ENCODE assay signal across 1 cellular context in the genomic region with DNA sequence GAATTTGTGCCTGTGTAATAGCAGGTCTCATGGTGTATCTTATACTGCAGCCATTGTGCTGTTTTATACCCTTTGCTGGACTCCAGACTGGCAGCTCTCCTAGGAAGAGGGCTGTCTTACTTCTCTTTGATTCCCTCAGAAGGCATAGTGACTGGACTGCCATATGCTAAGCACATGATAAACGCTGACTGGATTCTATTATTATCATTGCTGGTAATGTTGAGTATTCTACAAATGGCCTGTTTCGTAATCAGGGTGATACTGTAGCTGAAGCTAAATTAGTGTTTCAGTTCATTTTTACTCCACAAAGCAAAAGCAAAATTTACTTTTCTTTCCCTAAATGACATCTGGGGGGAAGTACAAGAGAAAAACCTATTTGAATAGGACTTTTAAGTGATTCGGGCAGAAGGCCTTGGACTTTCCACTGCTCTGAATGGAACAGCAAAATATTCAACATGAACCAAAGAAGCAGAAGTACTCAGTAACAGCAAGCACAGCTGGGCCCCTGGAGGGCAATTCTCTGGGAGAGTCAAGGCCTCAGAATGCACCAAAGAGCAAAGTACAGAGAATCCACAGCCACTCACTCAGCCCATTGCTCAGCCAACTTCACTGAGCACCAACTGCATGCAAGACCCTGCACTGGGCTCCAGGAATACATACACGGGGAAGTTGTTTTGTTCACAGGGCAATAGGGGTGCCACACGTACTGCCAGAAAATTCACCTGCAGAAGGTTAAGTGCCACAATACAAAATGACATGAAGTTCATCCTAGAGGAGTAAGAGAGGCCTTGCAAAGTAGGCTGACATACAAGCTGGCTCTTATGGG.
A peak's percentile ranks its signal among the peaks of the same experiment; 100 is the strongest.
TF ChIP-seq lines count a peak whose summit lies in the region.

No MANE protein-coding gene starts in this region.

TF ChIP-seq in GM12878, 131 proteins besides CTCF, POLR2A, EP300 and RAD21 (continued from another document and continues in another):
- TF ChIP-seq, protein P1, sequence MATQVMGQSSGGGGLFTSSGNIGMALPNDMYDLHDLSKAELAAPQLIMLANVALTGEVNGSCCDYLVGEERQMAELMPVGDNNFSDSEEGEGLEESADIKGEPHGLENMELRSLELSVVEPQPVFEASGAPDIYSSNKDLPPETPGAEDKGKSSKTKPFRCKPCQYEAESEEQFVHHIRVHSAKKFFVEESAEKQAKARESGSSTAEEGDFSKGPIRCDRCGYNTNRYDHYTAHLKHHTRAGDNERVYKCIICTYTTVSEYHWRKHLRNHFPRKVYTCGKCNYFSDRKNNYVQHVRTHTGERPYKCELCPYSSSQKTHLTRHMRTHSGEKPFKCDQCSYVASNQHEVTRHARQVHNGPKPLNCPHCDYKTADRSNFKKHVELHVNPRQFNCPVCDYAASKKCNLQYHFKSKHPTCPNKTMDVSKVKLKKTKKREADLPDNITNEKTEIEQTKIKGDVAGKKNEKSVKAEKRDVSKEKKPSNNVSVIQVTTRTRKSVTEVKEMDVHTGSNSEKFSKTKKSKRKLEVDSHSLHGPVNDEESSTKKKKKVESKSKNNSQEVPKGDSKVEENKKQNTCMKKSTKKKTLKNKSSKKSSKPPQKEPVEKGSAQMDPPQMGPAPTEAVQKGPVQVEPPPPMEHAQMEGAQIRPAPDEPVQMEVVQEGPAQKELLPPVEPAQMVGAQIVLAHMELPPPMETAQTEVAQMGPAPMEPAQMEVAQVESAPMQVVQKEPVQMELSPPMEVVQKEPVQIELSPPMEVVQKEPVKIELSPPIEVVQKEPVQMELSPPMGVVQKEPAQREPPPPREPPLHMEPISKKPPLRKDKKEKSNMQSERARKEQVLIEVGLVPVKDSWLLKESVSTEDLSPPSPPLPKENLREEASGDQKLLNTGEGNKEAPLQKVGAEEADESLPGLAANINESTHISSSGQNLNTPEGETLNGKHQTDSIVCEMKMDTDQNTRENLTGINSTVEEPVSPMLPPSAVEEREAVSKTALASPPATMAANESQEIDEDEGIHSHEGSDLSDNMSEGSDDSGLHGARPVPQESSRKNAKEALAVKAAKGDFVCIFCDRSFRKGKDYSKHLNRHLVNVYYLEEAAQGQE (IDR thresholded peaks at IDR 0.05; ENCODE audit: low read depth, low read length) = no peak
- TF ChIP-seq WRNIP1 (IDR thresholded peaks at IDR 0.05; ENCODE audit: borderline replicate concordance, low read depth, low read length) (0 out of 2 replicates have a peak, but pooled peaks have one; percentile 58), KLF5 (IDR thresholded peaks at IDR 0.05; ENCODE audit: partially characterized antibody) (peak; percentile 58), CEBPB (IDR thresholded peaks at IDR 0.05; ENCODE audit: borderline replicate concordance in 1 of 2, low read depth in 2 of 2, low read length in 2 of 2) (peak in 1 of 2 experiments; percentile 85; a peak in 1 of 4 replicates), PAX5 (IDR thresholded peaks at IDR 0.05; ENCODE audit: borderline replicate concordance, low read depth, low read length) (no peak), CREM (IDR thresholded peaks at IDR 0.05; ENCODE audit: low read depth) (peak; percentile 54; the same call in 1 of the 2 replicates), MXI1 (IDR thresholded peaks at IDR 0.05; ENCODE audit: low read depth, low read length) (no peak), RAD51 (IDR thresholded peaks at IDR 0.05) (peak; percentile 56), RCOR1 (conservative IDR thresholded peaks at IDR 0.05; ENCODE audit: low read depth, low read length) (no peak), BCL11A (IDR thresholded peaks at IDR 0.05; ENCODE audit: low read depth, low read length) (no peak; the same call in 1 of the 2 replicates), IKZF1 (conservative IDR thresholded peaks at IDR 0.05) (peak; percentile 72), SMAD1 (IDR thresholded peaks at IDR 0.05; ENCODE audit: low read depth, partially characterized antibody) (no peak), STAT3 (IDR thresholded peaks at IDR 0.05; ENCODE audit: low read depth, low read length) (no peak), TCF12 (IDR thresholded peaks at IDR 0.05; ENCODE audit: low read depth, low read length) (peak; percentile 50; the same call in 1 of the 2 replicates), ZZZ3 (IDR thresholded peaks at IDR 0.05; ENCODE audit: control insufficient read depth, insufficient read length, low read depth) (no peak), GATAD2B (conservative IDR thresholded peaks at IDR 0.05; ENCODE audit: low read depth) (no peak), ZNF622 (IDR thresholded peaks at IDR 0.05) (no peak), CHD4 (IDR thresholded peaks at IDR 0.05) (no peak), ZNF24 (IDR thresholded peaks at IDR 0.05) (peak; percentile 74; the same call in 1 of the 2 replicates), PAX8 (IDR thresholded peaks at IDR 0.05) (no peak), EZH2 (IDR thresholded peaks at IDR 0.05; ENCODE audit: borderline replicate concordance, control insufficient read depth, low read depth, low read length) (no peak), NFIC (IDR thresholded peaks at IDR 0.05; ENCODE audit: low read depth, low read length) (peak; percentile 92), NR2C2 (IDR thresholded peaks at IDR 0.05; ENCODE audit: borderline replicate concordance, control insufficient read depth, insufficient read length, low read depth) (no peak), NR2F1 (conservative IDR thresholded peaks at IDR 0.05) (peak; percentile 38; the same call in 1 of the 2 replicates), MTA2 (IDR thresholded peaks at IDR 0.05; ENCODE audit: low read depth) (peak; percentile 95), TCF7 (IDR thresholded peaks at IDR 0.05; ENCODE audit: borderline replicate concordance) (peak; percentile 18; the same call in 1 of the 2 replicates), SRF (IDR thresholded peaks at IDR 0.05; ENCODE audit: low read depth in 2 of 2, low read length in 2 of 2) (no peak), MTA3 (IDR thresholded peaks at IDR 0.05; ENCODE audit: borderline replicate concordance, low read length) (0 out of 2 replicates have a peak, but pooled peaks have one; percentile 45), STAT1 (conservative IDR thresholded peaks at IDR 0.05) (no peak), YY1 (IDR thresholded peaks at IDR 0.05; ENCODE audit: low read depth, low read length) (no peak), ASH2L (IDR thresholded peaks at IDR 0.05; ENCODE audit: borderline replicate concordance, low read depth) (0 out of 2 replicates have a peak, but pooled peaks have one; percentile 63), BHLHE40 (IDR thresholded peaks at IDR 0.05; ENCODE audit: borderline replicate concordance in 1 of 2, low read depth in 2 of 2, low read length in 1 of 2) (peak; percentile 85 to 87), TAF1 (IDR thresholded peaks at IDR 0.05; ENCODE audit: borderline replicate concordance, low read depth, low read length) (no peak), POLR2AphosphoS5 (IDR thresholded peaks at IDR 0.05; ENCODE audit: low read length) (peak; percentile 56; the same call in 1 of the 2 replicates), ATF7 (IDR thresholded peaks at IDR 0.05; ENCODE audit: low read depth) (peak; percentile 96), CHD2 (IDR thresholded peaks at IDR 0.05; ENCODE audit: borderline replicate concordance, low read depth, low read length) (peak; percentile 29; the same call in 1 of the 2 replicates), POU2F2 (IDR thresholded peaks at IDR 0.05; ENCODE audit: borderline replicate concordance, low read depth, low read length) (no peak; the same call in 2 of the 3 replicates)
- TF ChIP-seq, protein P2, sequence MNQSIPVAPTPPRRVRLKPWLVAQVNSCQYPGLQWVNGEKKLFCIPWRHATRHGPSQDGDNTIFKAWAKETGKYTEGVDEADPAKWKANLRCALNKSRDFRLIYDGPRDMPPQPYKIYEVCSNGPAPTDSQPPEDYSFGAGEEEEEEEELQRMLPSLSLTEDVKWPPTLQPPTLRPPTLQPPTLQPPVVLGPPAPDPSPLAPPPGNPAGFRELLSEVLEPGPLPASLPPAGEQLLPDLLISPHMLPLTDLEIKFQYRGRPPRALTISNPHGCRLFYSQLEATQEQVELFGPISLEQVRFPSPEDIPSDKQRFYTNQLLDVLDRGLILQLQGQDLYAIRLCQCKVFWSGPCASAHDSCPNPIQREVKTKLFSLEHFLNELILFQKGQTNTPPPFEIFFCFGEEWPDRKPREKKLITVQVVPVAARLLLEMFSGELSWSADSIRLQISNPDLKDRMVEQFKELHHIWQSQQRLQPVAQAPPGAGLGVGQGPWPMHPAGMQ (IDR thresholded peaks at IDR 0.05; ENCODE audit: borderline replicate concordance) = no peak
- TF ChIP-seq, protein P3, sequence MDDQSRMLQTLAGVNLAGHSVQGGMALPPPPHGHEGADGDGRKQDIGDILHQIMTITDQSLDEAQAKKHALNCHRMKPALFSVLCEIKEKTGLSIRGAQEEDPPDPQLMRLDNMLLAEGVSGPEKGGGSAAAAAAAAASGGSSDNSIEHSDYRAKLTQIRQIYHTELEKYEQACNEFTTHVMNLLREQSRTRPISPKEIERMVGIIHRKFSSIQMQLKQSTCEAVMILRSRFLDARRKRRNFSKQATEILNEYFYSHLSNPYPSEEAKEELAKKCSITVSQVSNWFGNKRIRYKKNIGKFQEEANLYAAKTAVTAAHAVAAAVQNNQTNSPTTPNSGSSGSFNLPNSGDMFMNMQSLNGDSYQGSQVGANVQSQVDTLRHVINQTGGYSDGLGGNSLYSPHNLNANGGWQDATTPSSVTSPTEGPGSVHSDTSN (IDR thresholded peaks at IDR 0.05; ENCODE audit: insufficient replicate concordance, low read depth, low read length) = no peak
- TF ChIP-seq, protein P4, sequence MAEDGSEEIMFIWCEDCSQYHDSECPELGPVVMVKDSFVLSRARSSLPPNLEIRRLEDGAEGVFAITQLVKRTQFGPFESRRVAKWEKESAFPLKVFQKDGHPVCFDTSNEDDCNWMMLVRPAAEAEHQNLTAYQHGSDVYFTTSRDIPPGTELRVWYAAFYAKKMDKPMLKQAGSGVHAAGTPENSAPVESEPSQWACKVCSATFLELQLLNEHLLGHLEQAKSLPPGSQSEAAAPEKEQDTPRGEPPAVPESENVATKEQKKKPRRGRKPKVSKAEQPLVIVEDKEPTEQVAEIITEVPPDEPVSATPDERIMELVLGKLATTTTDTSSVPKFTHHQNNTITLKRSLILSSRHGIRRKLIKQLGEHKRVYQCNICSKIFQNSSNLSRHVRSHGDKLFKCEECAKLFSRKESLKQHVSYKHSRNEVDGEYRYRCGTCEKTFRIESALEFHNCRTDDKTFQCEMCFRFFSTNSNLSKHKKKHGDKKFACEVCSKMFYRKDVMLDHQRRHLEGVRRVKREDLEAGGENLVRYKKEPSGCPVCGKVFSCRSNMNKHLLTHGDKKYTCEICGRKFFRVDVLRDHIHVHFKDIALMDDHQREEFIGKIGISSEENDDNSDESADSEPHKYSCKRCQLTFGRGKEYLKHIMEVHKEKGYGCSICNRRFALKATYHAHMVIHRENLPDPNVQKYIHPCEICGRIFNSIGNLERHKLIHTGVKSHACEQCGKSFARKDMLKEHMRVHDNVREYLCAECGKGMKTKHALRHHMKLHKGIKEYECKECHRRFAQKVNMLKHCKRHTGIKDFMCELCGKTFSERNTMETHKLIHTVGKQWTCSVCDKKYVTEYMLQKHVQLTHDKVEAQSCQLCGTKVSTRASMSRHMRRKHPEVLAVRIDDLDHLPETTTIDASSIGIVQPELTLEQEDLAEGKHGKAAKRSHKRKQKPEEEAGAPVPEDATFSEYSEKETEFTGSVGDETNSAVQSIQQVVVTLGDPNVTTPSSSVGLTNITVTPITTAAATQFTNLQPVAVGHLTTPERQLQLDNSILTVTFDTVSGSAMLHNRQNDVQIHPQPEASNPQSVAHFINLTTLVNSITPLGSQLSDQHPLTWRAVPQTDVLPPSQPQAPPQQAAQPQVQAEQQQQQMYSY (CRISPR knock-in tag; IDR thresholded peaks at IDR 0.05) = no peak
- TF ChIP-seq, protein P5, sequence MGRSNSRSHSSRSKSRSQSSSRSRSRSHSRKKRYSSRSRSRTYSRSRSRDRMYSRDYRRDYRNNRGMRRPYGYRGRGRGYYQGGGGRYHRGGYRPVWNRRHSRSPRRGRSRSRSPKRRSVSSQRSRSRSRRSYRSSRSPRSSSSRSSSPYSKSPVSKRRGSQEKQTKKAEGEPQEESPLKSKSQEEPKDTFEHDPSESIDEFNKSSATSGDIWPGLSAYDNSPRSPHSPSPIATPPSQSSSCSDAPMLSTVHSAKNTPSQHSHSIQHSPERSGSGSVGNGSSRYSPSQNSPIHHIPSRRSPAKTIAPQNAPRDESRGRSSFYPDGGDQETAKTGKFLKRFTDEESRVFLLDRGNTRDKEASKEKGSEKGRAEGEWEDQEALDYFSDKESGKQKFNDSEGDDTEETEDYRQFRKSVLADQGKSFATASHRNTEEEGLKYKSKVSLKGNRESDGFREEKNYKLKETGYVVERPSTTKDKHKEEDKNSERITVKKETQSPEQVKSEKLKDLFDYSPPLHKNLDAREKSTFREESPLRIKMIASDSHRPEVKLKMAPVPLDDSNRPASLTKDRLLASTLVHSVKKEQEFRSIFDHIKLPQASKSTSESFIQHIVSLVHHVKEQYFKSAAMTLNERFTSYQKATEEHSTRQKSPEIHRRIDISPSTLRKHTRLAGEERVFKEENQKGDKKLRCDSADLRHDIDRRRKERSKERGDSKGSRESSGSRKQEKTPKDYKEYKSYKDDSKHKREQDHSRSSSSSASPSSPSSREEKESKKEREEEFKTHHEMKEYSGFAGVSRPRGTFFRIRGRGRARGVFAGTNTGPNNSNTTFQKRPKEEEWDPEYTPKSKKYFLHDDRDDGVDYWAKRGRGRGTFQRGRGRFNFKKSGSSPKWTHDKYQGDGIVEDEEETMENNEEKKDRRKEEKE (IDR thresholded peaks at IDR 0.05) = no peak
- TF ChIP-seq, protein P6, sequence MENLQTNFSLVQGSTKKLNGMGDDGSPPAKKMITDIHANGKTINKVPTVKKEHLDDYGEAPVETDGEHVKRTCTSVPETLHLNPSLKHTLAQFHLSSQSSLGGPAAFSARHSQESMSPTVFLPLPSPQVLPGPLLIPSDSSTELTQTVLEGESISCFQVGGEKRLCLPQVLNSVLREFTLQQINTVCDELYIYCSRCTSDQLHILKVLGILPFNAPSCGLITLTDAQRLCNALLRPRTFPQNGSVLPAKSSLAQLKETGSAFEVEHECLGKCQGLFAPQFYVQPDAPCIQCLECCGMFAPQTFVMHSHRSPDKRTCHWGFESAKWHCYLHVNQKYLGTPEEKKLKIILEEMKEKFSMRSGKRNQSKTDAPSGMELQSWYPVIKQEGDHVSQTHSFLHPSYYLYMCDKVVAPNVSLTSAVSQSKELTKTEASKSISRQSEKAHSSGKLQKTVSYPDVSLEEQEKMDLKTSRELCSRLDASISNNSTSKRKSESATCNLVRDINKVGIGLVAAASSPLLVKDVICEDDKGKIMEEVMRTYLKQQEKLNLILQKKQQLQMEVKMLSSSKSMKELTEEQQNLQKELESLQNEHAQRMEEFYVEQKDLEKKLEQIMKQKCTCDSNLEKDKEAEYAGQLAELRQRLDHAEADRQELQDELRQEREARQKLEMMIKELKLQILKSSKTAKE (IDR thresholded peaks at IDR 0.05; ENCODE audit: low read depth, poor library complexity, severe bottlenecking) = peak; percentile 86
- TF ChIP-seq, protein P7, sequence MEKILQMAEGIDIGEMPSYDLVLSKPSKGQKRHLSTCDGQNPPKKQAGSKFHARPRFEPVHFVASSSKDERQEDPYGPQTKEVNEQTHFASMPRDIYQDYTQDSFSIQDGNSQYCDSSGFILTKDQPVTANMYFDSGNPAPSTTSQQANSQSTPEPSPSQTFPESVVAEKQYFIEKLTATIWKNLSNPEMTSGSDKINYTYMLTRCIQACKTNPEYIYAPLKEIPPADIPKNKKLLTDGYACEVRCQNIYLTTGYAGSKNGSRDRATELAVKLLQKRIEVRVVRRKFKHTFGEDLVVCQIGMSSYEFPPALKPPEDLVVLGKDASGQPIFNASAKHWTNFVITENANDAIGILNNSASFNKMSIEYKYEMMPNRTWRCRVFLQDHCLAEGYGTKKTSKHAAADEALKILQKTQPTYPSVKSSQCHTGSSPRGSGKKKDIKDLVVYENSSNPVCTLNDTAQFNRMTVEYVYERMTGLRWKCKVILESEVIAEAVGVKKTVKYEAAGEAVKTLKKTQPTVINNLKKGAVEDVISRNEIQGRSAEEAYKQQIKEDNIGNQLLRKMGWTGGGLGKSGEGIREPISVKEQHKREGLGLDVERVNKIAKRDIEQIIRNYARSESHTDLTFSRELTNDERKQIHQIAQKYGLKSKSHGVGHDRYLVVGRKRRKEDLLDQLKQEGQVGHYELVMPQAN (conservative IDR thresholded peaks at IDR 0.05) = 0 out of 2 replicates have a peak, but pooled peaks have one; percentile 21
